Comparison of ENCODE assay signal across 17 cellular contexts in genomic region chrX:17585006-17585405, GRCh38.
"Had no signal": no experiment of that assay in that cellular context is flagged by ENCODE, and none has a peak within 500 bp of the region (broad histone marks: within the 10 kb centered on the region; RNA-seq: fewer than 3 reads in every experiment).

No MANE protein-coding gene starts in this region.

- DNase-seq: esophagus squamous epithelium; immature natural killer cell; kidney; left colon; naive thymus-derived CD4-positive, alpha-beta T cell; nephron progenitor cell; posterior cingulate gyrus; small intestine; stimulated activated CD4-positive, alpha-beta T cell treated with anti-CD3 and anti-CD28 coated beads, Interleukin-2, amount 100 ng/mL, for 48 hours; stimulated activated naive CD4-positive, alpha-beta T cell treated with Interleukin-2 at 50 U/mL for 16 hours; thyroid gland had no signal

- H3K4me3 ChIP-seq: esophagus squamous epithelium, gastroesophageal sphincter, right atrium auricular region, suprapubic skin, thyroid gland had no signal

- H3K9me3 Mint-ChIP-seq: immature natural killer cell; naive thymus-derived CD4-positive, alpha-beta T cell; nephron progenitor cell had no signal

- H3K36me3 Mint-ChIP-seq: immature natural killer cell; naive thymus-derived CD4-positive, alpha-beta T cell had no signal

- H3K4me1 ChIP-seq: suprapubic skin, thyroid gland had no signal

- FAIRE-seq: small intestine, urothelium cell line had no signal

- H3K4me3 Mint-ChIP-seq: immature natural killer cell; naive thymus-derived CD4-positive, alpha-beta T cell; nephron progenitor cell; type B pancreatic cell had no signal

- ATAC-seq: gastroesophageal sphincter; left colon; naive thymus-derived CD4-positive, alpha-beta T cell had no signal

- H3K27ac Mint-ChIP-seq: immature natural killer cell; naive thymus-derived CD4-positive, alpha-beta T cell; nephron progenitor cell; type B pancreatic cell had no signal

- H3K27ac ChIP-seq: esophagus squamous epithelium, gastroesophageal sphincter, neutrophil, right atrium auricular region, suprapubic skin, thyroid gland had no signal

- H3K4me1 Mint-ChIP-seq: immature natural killer cell had no signal

- H3K36me3 ChIP-seq: esophagus squamous epithelium, gastroesophageal sphincter, neutrophil, right atrium auricular region, suprapubic skin, thyroid gland had no signal

- H3K9me3 ChIP-seq: esophagus squamous epithelium, gastroesophageal sphincter, neutrophil, right atrium auricular region, suprapubic skin, thyroid gland had no signal

- H3K27me3 Mint-ChIP-seq: type B pancreatic cell had no signal

- H3K27me3 ChIP-seq: esophagus squamous epithelium, gastroesophageal sphincter, neutrophil, right atrium auricular region, suprapubic skin, thyroid gland had no signal
